36 cellular contexts compared by ENCODE assay signal in the genomic region with DNA sequence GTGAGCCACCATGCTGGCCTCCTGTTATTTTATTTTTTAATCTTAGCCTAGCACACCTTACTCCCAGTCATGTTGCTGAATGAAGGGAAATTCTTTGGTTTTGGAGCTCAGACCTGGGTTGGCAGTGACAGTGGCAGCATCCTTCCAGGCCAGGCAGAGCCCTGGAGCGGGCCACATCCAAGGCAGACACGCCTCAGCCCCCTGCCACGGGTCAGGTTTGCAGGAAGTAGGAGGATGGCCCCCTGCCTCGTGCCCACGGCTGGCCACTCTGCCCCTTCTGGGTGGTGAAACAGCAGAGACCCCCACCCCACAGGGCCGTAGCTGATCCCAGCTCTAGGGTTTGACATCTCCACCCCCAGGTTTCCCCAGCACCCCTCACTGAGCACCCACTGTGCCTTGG. TPM values are rescaled to one million over a fixed set of nuclear protein-coding genes. Genes with fewer than 3 reads are reported as not detected.
"Had no signal": no experiment of that assay in that cellular context is flagged by ENCODE, and none has a peak within 500 bp of the region (broad histone marks: within the 10 kb centered on the region; RNA-seq: fewer than 3 reads in every experiment).

No MANE protein-coding gene starts in this region.

- H3K27ac ChIP-seq: KMS-11 had no signal

- H3K36me3 ChIP-seq: MG63 had no signal

- H3K4me2 ChIP-seq: KMS-11 had no signal

- DNase-seq: Karpas-422, Kasumi-1, MG63, MM.1S, MV-4-11, NCI-H1048, NCI-H1092, NCI-H1092 treated with DMSO at 0.1 percent for 48 hours, NCI-H1105, NCI-H1105 treated with DMSO at 0.1 percent for 48 hours, NCI-H1417, NCI-H1417 treated with DMSO at 0.1 percent for 48 hours, NCI-H1436, NCI-H1436 treated with DMSO at 0.1 percent for 48 hours, NCI-H146, NCI-H1694, NCI-H1694 treated with DMSO at 0.1 percent for 48 hours, NCI-H187, NCI-H187 treated with DMSO at 0.1 percent for 48 hours, NCI-H1930, NCI-H2029, NCI-H2029 treated with DMSO at 0.1 percent for 48 hours, NCI-H2081, NCI-H2081 treated with DMSO at 0.1 percent for 48 hours, NCI-H2107, NCI-H2171, NCI-H2171 treated with DMSO at 0.1 percent for 48 hours, NCI-H2227 treated with DMSO at 0.1 percent for 48 hours, NCI-H226, NCI-H345, NCI-H446, NCI-H446 treated with DMSO at 0.1 percent for 48 hours, NCI-H510A, NCI-H510A treated with DMSO at 0.1 percent for 48 hours had no signal

- H3K4me3 ChIP-seq: MG63 had no signal

- H3K9ac ChIP-seq: KMS-11 had no signal

- H3K9me3 ChIP-seq: MG63 had no signal

- H3K27me3 ChIP-seq: MG63 had no signal

RNA-seq across cellular contexts. Expression of a gene that starts 11.7 kb away (rescaled TPM):
- total RNA-seq: MCF 10A had no signal
